ENCODE assay signal across 1 cellular context in the genomic region with DNA sequence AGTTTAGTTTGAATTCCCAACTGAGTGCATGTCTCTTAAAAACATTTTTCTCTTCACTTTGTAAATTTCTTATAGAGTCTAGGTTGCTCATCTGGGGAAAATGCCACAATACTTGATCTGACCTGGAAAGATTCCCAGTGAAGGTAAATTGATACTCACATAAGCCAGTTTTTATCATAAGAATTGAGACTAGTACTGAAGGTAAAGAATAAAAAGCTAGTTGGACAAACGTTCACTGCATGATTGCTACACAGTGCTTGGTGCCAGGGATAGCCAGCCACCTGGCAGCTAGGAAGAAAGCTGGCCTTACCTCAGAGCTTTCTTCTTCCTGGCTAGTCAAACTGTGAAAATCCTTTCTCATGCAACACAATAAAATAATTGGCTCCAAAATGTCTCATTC.
TF ChIP-seq lines count a peak whose summit lies in the region.

No MANE protein-coding gene starts in this region.

TF ChIP-seq in GM12878, 131 proteins besides CTCF, POLR2A, EP300 and RAD21 (continued from another document):
- TF ChIP-seq, protein P1, sequence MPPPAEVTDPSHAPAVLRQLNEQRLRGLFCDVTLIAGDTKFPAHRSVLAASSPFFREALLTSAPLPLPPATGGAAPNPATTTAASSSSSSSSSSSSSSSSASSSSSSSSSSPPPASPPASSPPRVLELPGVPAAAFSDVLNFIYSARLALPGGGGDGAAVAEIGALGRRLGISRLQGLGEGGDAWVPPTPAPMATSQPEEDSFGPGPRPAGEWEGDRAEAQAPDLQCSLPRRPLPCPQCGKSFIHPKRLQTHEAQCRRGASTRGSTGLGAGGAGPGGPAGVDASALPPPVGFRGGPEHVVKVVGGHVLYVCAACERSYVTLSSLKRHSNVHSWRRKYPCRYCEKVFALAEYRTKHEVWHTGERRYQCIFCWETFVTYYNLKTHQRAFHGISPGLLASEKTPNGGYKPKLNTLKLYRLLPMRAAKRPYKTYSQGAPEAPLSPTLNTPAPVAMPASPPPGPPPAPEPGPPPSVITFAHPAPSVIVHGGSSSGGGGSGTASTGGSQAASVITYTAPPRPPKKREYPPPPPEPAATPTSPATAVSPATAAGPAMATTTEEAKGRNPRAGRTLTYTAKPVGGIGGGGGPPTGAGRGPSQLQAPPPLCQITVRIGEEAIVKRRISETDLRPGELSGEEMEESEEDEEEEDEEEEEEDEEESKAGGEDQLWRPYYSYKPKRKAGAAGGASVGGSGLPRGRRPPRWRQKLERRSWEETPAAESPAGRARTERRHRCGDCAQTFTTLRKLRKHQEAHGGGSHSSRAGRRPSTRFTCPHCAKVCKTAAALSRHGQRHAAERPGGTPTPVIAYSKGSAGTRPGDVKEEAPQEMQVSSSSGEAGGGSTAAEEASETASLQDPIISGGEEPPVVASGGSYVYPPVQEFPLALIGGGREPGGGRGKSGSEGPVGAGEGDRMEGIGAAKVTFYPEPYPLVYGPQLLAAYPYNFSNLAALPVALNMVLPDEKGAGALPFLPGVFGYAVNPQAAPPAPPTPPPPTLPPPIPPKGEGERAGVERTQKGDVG (CRISPR knock-in tag; IDR thresholded peaks at IDR 0.05) = no peak
- TF ChIP-seq STAT3 (IDR thresholded peaks at IDR 0.05; ENCODE audit: low read depth, low read length) = no peak
